ENCODE assay signal across 10 cellular contexts in genomic region chr20:1323830-1324597, GRCh38. TPM values are rescaled to one million over a fixed set of nuclear protein-coding genes. Genes with fewer than 3 reads are reported as not detected.
A peak's percentile ranks its signal among the peaks of the same experiment; 100 is the strongest.
DNase-seq lines count a peak whose midpoint lies in the region; ATAC-seq, FAIRE-seq and TF ChIP-seq lines count a peak whose summit lies in the region.
"Had no signal": no experiment of that assay in that cellular context is flagged by ENCODE, and none has a peak within 500 bp of the region (broad histone marks: within the 10 kb centered on the region; RNA-seq: fewer than 3 reads in every experiment).

No MANE protein-coding gene starts in this region.

- H3K9me3 Mint-ChIP-seq in activated CD4-positive, alpha-beta T cell treated with anti-CD3 and anti-CD28 coated beads, Interleukin-2, amount 10 ng/mL, durations not matched to agents 24 days and 14 days, result peaks cover 9% of the 10 kb centered on the region

- ATAC-seq in HG02938 (IDR thresholded peaks at IDR 0.05; ENCODE audit: unreplicated experiment), result no peak

- peak overlapping the region; percentile 4 for H3K27ac Mint-ChIP-seq in activated CD4-positive, alpha-beta T cell treated with anti-CD3 and anti-CD28 coated beads, Interleukin-2, amount 10 ng/mL, durations not matched to agents 24 days and 14 days

- peak overlapping the region; percentile 100 for H3K9ac ChIP-seq in adipocyte (ENCODE audit: low read length)
- H3K9ac ChIP-seq in kidney (ENCODE audit: low read length in 2 of 2), result no peak overlapping the region

- TF ChIP-seq CTCF in kidney (IDR thresholded peaks at IDR 0.05; ENCODE audit: borderline replicate concordance, extremely low read depth, insufficient read depth) (no peak), suprapubic skin (IDR thresholded peaks at IDR 0.05) (no peak)

- H3K4me3 ChIP-seq in adipocyte (ENCODE audit: low read length) (peak overlapping the region; percentile 95), kidney (ENCODE audit: low read length in 2 of 2) (no peak overlapping the region), suprapubic skin (no peak overlapping the region)

- peaks cover 24% of the 10 kb centered on the region for H3K4me1 Mint-ChIP-seq in activated CD4-positive, alpha-beta T cell treated with anti-CD3 and anti-CD28 coated beads, Interleukin-2, amount 10 ng/mL, durations not matched to agents 24 days and 14 days

- no peaks in the 10 kb centered on the region for H3K27me3 Mint-ChIP-seq in activated CD4-positive, alpha-beta T cell treated with anti-CD3 and anti-CD28 coated beads, Interleukin-2, amount 10 ng/mL, durations not matched to agents 24 days and 14 days

- no peak overlapping the region for H3K4me3 Mint-ChIP-seq in activated CD4-positive, alpha-beta T cell treated with anti-CD3 and anti-CD28 coated beads, Interleukin-2, amount 10 ng/mL, durations not matched to agents 24 days and 14 days

- no peak for DNase-seq in activated CD4-positive, alpha-beta T cell treated with anti-CD3 and anti-CD28 coated beads, Interleukin-2, amount 10 ng/mL, durations not matched to agents 24 days and 14 days
- DNase-seq in activated CD4-positive, alpha-beta T cell treated with anti-CD3 and anti-CD28 coated beads for 1 hour, result no peak
- DNase-seq in adipocyte (ENCODE audit: low read depth), result no peak
- DNase-seq in kidney, result no peak
- peak; percentile 53 to 61 for DNase-seq in suprapubic skin (ENCODE audit: low spot score in 2 of 2)
- DNase-seq in GM03348 (ENCODE audit: low spot score), result no peak
- no peak for DNase-seq in cerebellum (ENCODE audit: low spot score)
- DNase-seq: NCI-H345, T-helper 2 cell had no signal

- 78% methylated on average over 12 of the region's 12 CpGs for WGBS in suprapubic skin

- H3K9me3 ChIP-seq in adipocyte (ENCODE audit: control insufficient read depth, low read length) (no peaks in the 10 kb centered on the region), kidney (ENCODE audit: control insufficient read depth in 1 of 2, low read length in 2 of 2) (no peaks in the 10 kb centered on the region), suprapubic skin (no peaks in the 10 kb centered on the region)

- no peak for FAIRE-seq in kidney (lab: Jason Lieb, UNC)

- peaks cover 4% of the 10 kb centered on the region for H3K36me3 Mint-ChIP-seq in activated CD4-positive, alpha-beta T cell treated with anti-CD3 and anti-CD28 coated beads, Interleukin-2, amount 10 ng/mL, durations not matched to agents 24 days and 14 days (ENCODE audit: low read depth)

- TF ChIP-seq POLR2A in suprapubic skin (IDR thresholded peaks at IDR 0.05), result no peak

- peak overlapping the region; percentile 99 for H3K27ac ChIP-seq in kidney (ENCODE audit: low read depth in 2 of 2, low read length in 2 of 2)
- H3K27ac ChIP-seq in suprapubic skin, result peak overlapping the region; percentile 27

- H3K4me1 ChIP-seq in adipocyte (ENCODE audit: control insufficient read depth, insufficient read depth, low read length), result peaks cover 55% of the 10 kb centered on the region
- H3K4me1 ChIP-seq in kidney (ENCODE audit: control insufficient read depth in 1 of 2, insufficient read depth in 1 of 2, low read depth in 1 of 2, low read length in 2 of 2), result peaks cover 36 to 42% of the 10 kb centered on the region in 2 donors
- H3K4me1 ChIP-seq in suprapubic skin, result peaks cover 59% of the 10 kb centered on the region

- no peak for TF ChIP-seq EP300 in suprapubic skin (IDR thresholded peaks at IDR 0.05)

- H3K27me3 ChIP-seq in adipocyte (replicated peaks; ENCODE audit: control insufficient read depth, insufficient read depth, low read length), result no peaks in the 10 kb centered on the region
- H3K27me3 ChIP-seq in suprapubic skin, result no peaks in the 10 kb centered on the region

- intact Hi-C loops in activated CD4-positive, alpha-beta T cell treated with anti-CD3 and anti-CD28 coated beads, Interleukin-2, amount 10 ng/mL, durations not matched to agents 24 days and 14 days (cut with micrococcal nuclease), result loop anchor here (2.0 to 10.0 kb wide), 3 partner anchors 23 to 103 kb away; partner anchors contain the start of gene RAD21L1
- intact Hi-C loops in kidney (cut with DNase I), result no loop called here

- H3K36me3 ChIP-seq in adipocyte (ENCODE audit: control insufficient read depth, insufficient read depth, low read length, severe bottlenecking) (no peaks in the 10 kb centered on the region), kidney (ENCODE audit: control insufficient read depth in 1 of 2, insufficient read depth in 2 of 2, low read length in 2 of 2) (no peaks in the 10 kb centered on the region), suprapubic skin (no peaks in the 10 kb centered on the region)

RNA-seq across cellular contexts. Expression of gene SDCBP2, which starts 4.9 kb away (rescaled TPM):
- total RNA-seq in activated CD4-positive, alpha-beta T cell treated with anti-CD3 and anti-CD28 coated beads, Interleukin-2, amount 10 ng/mL, durations not matched to agents 24 days and 14 days, result 2.0 and 3.0 TPM in 2 replicates
- 18.3 TPM for total RNA-seq in kidney
- 10.3 TPM for polyA plus RNA-seq in kidney (ENCODE audit: insufficient read depth, low read depth, low replicate concordance)
- total RNA-seq in suprapubic skin, result 100 to 1,000 TPM in 3 of 4 donors, 10 to 100 TPM in 1; 74.4 to 143 (median 115) TPM
- 2.2 TPM for total RNA-seq in cerebellum

RNA-seq across cellular contexts. Expression of gene SNPH, which starts 57.9 kb away (rescaled TPM):
- total RNA-seq in activated CD4-positive, alpha-beta T cell treated with anti-CD3 and anti-CD28 coated beads, Interleukin-2, amount 10 ng/mL, durations not matched to agents 24 days and 14 days, result 1.7 and 1.8 TPM in 2 replicates
- total RNA-seq in kidney, result 3.1 TPM
- polyA plus RNA-seq in kidney (ENCODE audit: insufficient read depth, low read depth, low replicate concordance), result 3.1 TPM
- 1 to 10 TPM in 3 of 4 donors, under 1 TPM in 1; 0.89 to 3.8 (median 2.5) TPM for total RNA-seq in suprapubic skin
- 12.8 TPM for total RNA-seq in cerebellum

Comparison
In these comparisons a context has a peak if more than half of its experiments do, and no peak if none do; other contexts are left out.
1. DNase-seq: peak in suprapubic skin (2 of 2); none in activated CD4-positive, alpha-beta T cell treated with anti-CD3 and anti-CD28 coated beads, Interleukin-2, amount 10 ng/mL, durations not matched to agents 24 days and 14 days (single experiment), activated CD4-positive, alpha-beta T cell treated with anti-CD3 and anti-CD28 coated beads for 1 hour (single experiment), adipocyte (single experiment), kidney (single experiment), GM03348 (single experiment) and cerebellum (single experiment).